Comparison of ENCODE assay signal across 9 cellular contexts in genomic region chr18:13680612-13681011, GRCh38. TPM values are rescaled to one million over a fixed set of nuclear protein-coding genes. Genes with fewer than 3 reads are reported as not detected.
A peak's percentile ranks its signal among the peaks of the same experiment; 100 is the strongest.
DNase-seq lines count a peak whose midpoint lies in the region; ATAC-seq and TF ChIP-seq lines count a peak whose summit lies in the region.
"Had no signal": no experiment of that assay in that cellular context is flagged by ENCODE, and none has a peak within 500 bp of the region (broad histone marks: within the 10 kb centered on the region; RNA-seq: fewer than 3 reads in every experiment).

No MANE protein-coding gene starts in this region.

- 75 to 76% methylated on average over 5 of the region's 5 CpGs for WGBS in upper lobe of left lung, 2 donors

- peak; percentile 7 for DNase-seq in H4 (ENCODE audit: low spot score)
- DNase-seq in left lobe of liver (ENCODE audit: low spot score), result no peak
- DNase-seq in NCI-H1105 treated with DMSO at 0.1 percent for 48 hours (lab: John Stamatoyannopoulos, UW), result no peak
- no peak for DNase-seq in upper lobe of left lung
- DNase-seq in GOT3 (lab: John Stamatoyannopoulos, UW), result no peak

- no peaks in the 10 kb centered on the region for H3K9me3 ChIP-seq in upper lobe of left lung

- no peak overlapping the region for H3K27ac ChIP-seq in C4-2B
- no peak overlapping the region for H3K27ac ChIP-seq in upper lobe of left lung

- peaks cover 0 to 6% (median 0%) of the 10 kb centered on the region in 4 donors for H3K36me3 ChIP-seq in upper lobe of left lung

- no peaks in the 10 kb centered on the region for H3K27me3 Mint-ChIP-seq in brain
- H3K27me3 Mint-ChIP-seq: IgD-negative memory B cell had no signal

- no peaks in the 10 kb centered on the region for H3K27me3 ChIP-seq in upper lobe of left lung

- TF ChIP-seq POLR2A in upper lobe of left lung (IDR thresholded peaks at IDR 0.05), result no peak

- peak overlapping the region in 1 of 5 experiments; percentile 40 for H3K27ac Mint-ChIP-seq in brain

- H3K4me3 ChIP-seq in upper lobe of left lung, result no peak overlapping the region

- H3K4me1 Mint-ChIP-seq in brain, result peaks cover 22% of the 10 kb centered on the region

- ATAC-seq in left lobe of liver (peak; percentile 42), upper lobe of left lung (ENCODE audit: low FRiP score in 2 of 2) (no peak), HG02938 (IDR thresholded peaks at IDR 0.05; ENCODE audit: unreplicated experiment) (no peak)

- H3K4me3 Mint-ChIP-seq in brain, result no peak overlapping the region
- H3K4me3 Mint-ChIP-seq: IgD-negative memory B cell had no signal

- H3K36me3 Mint-ChIP-seq in brain, result peaks cover 75% of the 10 kb centered on the region

- TF ChIP-seq EP300 in upper lobe of left lung (IDR thresholded peaks at IDR 0.05), result no peak

- peaks cover 0 to 11% (median 0%) of the 10 kb centered on the region in 5 experiments for H3K9me3 Mint-ChIP-seq in brain
- H3K9me3 Mint-ChIP-seq: IgD-negative memory B cell had no signal

- no peaks in the 10 kb centered on the region for H3K4me1 ChIP-seq in upper lobe of left lung

- TF ChIP-seq CTCF in C4-2B (conservative IDR thresholded peaks at IDR 0.05), result peak; percentile 82
- TF ChIP-seq CTCF in brain (conservative IDR thresholded peaks at IDR 0.05), result peak; percentile 29 to 63
- TF ChIP-seq CTCF in upper lobe of left lung (IDR thresholded peaks at IDR 0.05), result peak in 2 of 6 experiments; percentile 10 to 34

RNA-seq across cellular contexts. Expression of gene FAM210A, which starts 45.7 kb away (rescaled TPM):
- 11.4 and 25.1 TPM in 2 replicates for total RNA-seq in H4 (2014; rRNA removed; shearing (Covaris generic))
- polyA plus RNA-seq in brain (ENCODE audit: insufficient read depth, low read depth, low replicate concordance), result 3.3 TPM
- 11.6 TPM for total RNA-seq in left lobe of liver
- total RNA-seq in upper lobe of left lung, result 10 to 100 TPM in 4 of 6 donors, 1 to 10 TPM in 2; 2.1 to 12.9 (median 10.6) TPM

RNA-seq across cellular contexts. Expression of gene RNMT, which starts 45.9 kb away (rescaled TPM):
- total RNA-seq in H4 (2014; rRNA removed; shearing (Covaris generic)), result 16.5 and 20.3 TPM in 2 replicates
- 15.8 TPM for polyA plus RNA-seq in brain (ENCODE audit: insufficient read depth, low read depth, low replicate concordance)
- total RNA-seq in left lobe of liver (7.9 TPM), upper lobe of left lung (10 to 100 TPM; 15.4 to 29.4 (median 23.5) TPM)
